In the genomic region with DNA sequence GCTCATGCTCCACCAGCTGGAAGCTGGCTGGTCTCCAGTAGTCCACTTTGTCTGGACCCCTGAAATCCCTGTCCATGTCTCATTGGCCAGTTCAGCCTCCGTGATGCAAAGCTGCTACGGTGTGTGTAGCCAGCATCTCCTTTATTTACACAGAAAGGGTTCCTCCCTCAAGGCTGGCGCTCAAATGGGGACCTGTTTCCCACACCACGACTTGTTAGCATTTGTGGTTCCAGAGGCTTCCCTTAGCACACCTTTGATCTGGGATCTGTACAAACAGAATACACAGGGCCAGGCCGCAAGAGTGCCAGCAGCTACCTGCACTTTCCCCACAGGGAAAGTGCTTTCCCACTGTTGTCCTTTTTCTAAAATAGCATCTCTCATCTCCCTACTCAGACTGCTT, we compare ENCODE assay signal across 1 cellular context.
A peak's percentile ranks its signal among the peaks of the same experiment; 100 is the strongest.
TF ChIP-seq lines count a peak whose summit lies in the region.

No MANE protein-coding gene starts in this region.

TF ChIP-seq in liver, 16 proteins besides CTCF, POLR2A, EP300 and RAD21 (continued from another document):
- no peak for TF ChIP-seq ZBTB33 (IDR thresholded peaks at IDR 0.05)
- peak; percentile 17 for TF ChIP-seq MAX (IDR thresholded peaks at IDR 0.05)
- TF ChIP-seq REST (IDR thresholded peaks at IDR 0.05): peak; percentile 21
